Comparison of ENCODE assay signal across 12 cellular contexts in genomic region chr10:125156196-125156595, GRCh38. TPM values are rescaled to one million over a fixed set of nuclear protein-coding genes. Genes with fewer than 3 reads are reported as not detected.
A peak's percentile ranks its signal among the peaks of the same experiment; 100 is the strongest.
DNase-seq lines count a peak whose midpoint lies in the region; ATAC-seq, FAIRE-seq and TF ChIP-seq lines count a peak whose summit lies in the region.
"Had no signal": no experiment of that assay in that cellular context is flagged by ENCODE, and none has a peak within 500 bp of the region (broad histone marks: within the 10 kb centered on the region; RNA-seq: fewer than 3 reads in every experiment).

No MANE protein-coding gene starts in this region.

- H3K36me3 ChIP-seq in keratinocyte (ENCODE audit: control insufficient read depth in 2 of 2, extremely low read depth in 1 of 2, insufficient read depth in 2 of 2, low read length in 2 of 2): peaks cover under 1 to 1% of the 10 kb centered on the region in 2 experiments
- no peaks in the 10 kb centered on the region for H3K36me3 ChIP-seq in skeletal muscle tissue (ENCODE audit: control insufficient read depth in 3 of 3, insufficient read depth in 3 of 3, low read length in 3 of 3)

- ATAC-seq in HG03520 (IDR thresholded peaks at IDR 0.05; ENCODE audit: unreplicated experiment): no peak
- ATAC-seq: naive thymus-derived CD4-positive, alpha-beta T cell had no signal

- TF ChIP-seq CTCF in brain (conservative IDR thresholded peaks at IDR 0.05): no peak
- TF ChIP-seq CTCF in keratinocyte (optimal IDR thresholded peaks at IDR 0.05 in 1 of 3, IDR thresholded peaks at IDR 0.05 in 1 of 3, conservative IDR thresholded peaks at IDR 0.05 in 1 of 3; ENCODE audit: extremely low read depth in 1 of 3, insufficient read depth in 2 of 3, low read length in 3 of 3): no peak

- no peaks in the 10 kb centered on the region for H3K9me3 ChIP-seq in keratinocyte (ENCODE audit: control insufficient read depth, low read depth, low read length)
- no peaks in the 10 kb centered on the region for H3K9me3 ChIP-seq in skeletal muscle tissue (ENCODE audit: control insufficient read depth in 3 of 3, low read length in 3 of 3)

- H3K4me1 ChIP-seq in keratinocyte (ENCODE audit: control insufficient read depth, extremely low read depth, insufficient read depth, low read length) (peaks cover 38% of the 10 kb centered on the region), skeletal muscle tissue (ENCODE audit: control insufficient read depth in 3 of 3, insufficient read depth in 3 of 3, low read length in 3 of 3) (peaks cover 52 to 56% (median 54%) of the 10 kb centered on the region in 3 donors)

- peaks cover 68% of the 10 kb centered on the region for H3K4me1 Mint-ChIP-seq in brain

- no peak overlapping the region for H2AFZ ChIP-seq in keratinocyte (ENCODE audit: control insufficient read depth, low read length)

- peak overlapping the region in 4 of 5 experiments; percentile 81 to 99 (median 98) for H3K27ac Mint-ChIP-seq in brain
- H3K27ac Mint-ChIP-seq: activated naive CD4-positive, alpha-beta T cell treated with anti-CD3 and anti-CD28 coated beads, Interleukin-2, amount 10 ng/mL, durations not matched to agents 7 days and 5 days; naive thymus-derived CD4-positive, alpha-beta T cell had no signal

- peaks cover 3% of the 10 kb centered on the region for H4K20me1 ChIP-seq in keratinocyte (ENCODE audit: control insufficient read depth, extremely low read depth, insufficient read depth, low read length)

- peak overlapping the region; percentile 93 to 99 (median 98) for H3K4me3 Mint-ChIP-seq in brain
- H3K4me3 Mint-ChIP-seq: activated naive CD4-positive, alpha-beta T cell treated with anti-CD3 and anti-CD28 coated beads, Interleukin-2, amount 10 ng/mL, durations not matched to agents 7 days and 5 days had no signal

- CTCF ChIA-PET in HEK293T (lab: Yijun Ruan, JAX): no interaction called here

- in situ Hi-C loops in G401 (cut with HindIII; ENCODE audit: low sequenced_read_pairs): no loop called here

- H3K9ac ChIP-seq in keratinocyte (ENCODE audit: control insufficient read depth, extremely low read depth, insufficient read depth, low read length) (peak overlapping the region; percentile 6), skeletal muscle tissue (ENCODE audit: low read depth in 1 of 3, low read length in 3 of 3) (peak overlapping the region; percentile 39 to 93 (median 74))

- H3K27ac ChIP-seq in keratinocyte (ENCODE audit: control insufficient read depth, insufficient read depth, low read length) (peak overlapping the region; percentile 3), skeletal muscle tissue (ENCODE audit: low read depth, low read length) (peak overlapping the region; percentile 90)

- FAIRE-seq in keratinocyte (lab: Jason Lieb, UNC): no peak

- no peaks in the 10 kb centered on the region for H3K9me1 ChIP-seq in keratinocyte (ENCODE audit: control insufficient read depth, extremely low read depth, insufficient read depth, low read length)

- H3K9me3 Mint-ChIP-seq in brain: no peaks in the 10 kb centered on the region
- H3K9me3 Mint-ChIP-seq: activated naive CD4-positive, alpha-beta T cell treated with anti-CD3 and anti-CD28 coated beads, Interleukin-2, amount 10 ng/mL, durations not matched to agents 7 days and 5 days had no signal

- POLR2A ChIA-PET in HEK293T (lab: Yijun Ruan, JAX): no interaction called here

- peaks cover 83% of the 10 kb centered on the region for H3K79me2 ChIP-seq in keratinocyte (ENCODE audit: control insufficient read depth, insufficient read depth, low read length)

- no peak for DNase-seq in HEK293T (ENCODE audit: extremely low spot score)
- DNase-seq in keratinocyte (ENCODE audit: low read depth, low spot score): no peak
- no peak for DNase-seq in HuH-7.5 (ENCODE audit: low spot score)
- no peak for DNase-seq in A172 (ENCODE audit: low spot score)
- DNase-seq in G401 (ENCODE audit: low spot score): no peak
- DNase-seq: activated naive CD4-positive, alpha-beta T cell treated with anti-CD3 and anti-CD28 coated beads, Interleukin-2, amount 10 ng/mL, durations not matched to agents 7 days and 5 days; MV-4-11; naive thymus-derived CD4-positive, alpha-beta T cell; WERI-Rb-1 had no signal

- peak overlapping the region; percentile 25 for H3K4me2 ChIP-seq in keratinocyte (ENCODE audit: control insufficient read depth, extremely low read depth, insufficient read depth, low read depth, low read length)

- peaks cover 3% of the 10 kb centered on the region for H3K36me3 Mint-ChIP-seq in brain
- H3K36me3 Mint-ChIP-seq: activated naive CD4-positive, alpha-beta T cell treated with anti-CD3 and anti-CD28 coated beads, Interleukin-2, amount 10 ng/mL, durations not matched to agents 7 days and 5 days had no signal

- H3K4me3 ChIP-seq in keratinocyte (ENCODE audit: control insufficient read depth in 2 of 3, extremely low read depth in 1 of 3, insufficient read depth in 2 of 3, low read depth in 1 of 3, low read length in 3 of 3) (peak overlapping the region in 1 of 3 experiments; percentile 1), skeletal muscle tissue (ENCODE audit: low read length in 3 of 3) (peak overlapping the region in 1 of 3 donors; percentile 0)

- dilution Hi-C loops in keratinocyte (cut with MboI; ENCODE audit: extremely low pct_ligation_motif_present, low sequenced_read_pairs): no loop called here

- H3K27me3 ChIP-seq in keratinocyte (ENCODE audit: control insufficient read depth, extremely low read depth, insufficient read depth, low read length): no peaks in the 10 kb centered on the region
- H3K27me3 ChIP-seq in skeletal muscle tissue (ENCODE audit: control insufficient read depth in 3 of 3, insufficient read depth in 3 of 3, low read length in 3 of 3): no peaks in the 10 kb centered on the region

- H3K27me3 Mint-ChIP-seq in brain: no peaks in the 10 kb centered on the region

TF ChIP-seq in HEK293T, 16 proteins besides CTCF, POLR2A, EP300 and RAD21:
- TF ChIP-seq FOXK2 (IDR thresholded peaks at IDR 0.05) (no peak), PKNOX1 (IDR thresholded peaks at IDR 0.05) (peak; percentile 80), ZNF384 (IDR thresholded peaks at IDR 0.05) (peak; percentile 67)

RNA-seq across cellular contexts. Expression of gene CTBP2, which starts 4.2 kb away (rescaled TPM):
- polyA plus RNA-seq in brain (ENCODE audit: insufficient read depth, low read depth, low replicate concordance): 37.8 TPM
- polyA plus RNA-seq in keratinocyte: 64.4 to 116 TPM (median 76.0 TPM) in 3 replicates
- polyA plus RNA-seq in keratinocyte (2011; ENCODE audit: low read depth): 23.8 TPM
- 65.8 and 80.6 TPM in 2 replicates for polyA plus RNA-seq in keratinocyte (2011; cell fraction: cytosol; rRNA removed)
- 92.7 and 95.9 TPM in 2 replicates for polyA plus RNA-seq in keratinocyte (2011; cell fraction: nucleus; rRNA removed)
- 37.8 and 86.0 TPM in 2 replicates for polyA plus RNA-seq in keratinocyte (2012; ENCODE audit: low replicate concordance)
- polyA minus RNA-seq in keratinocyte: 78.7 to 223 TPM (median 113 TPM) in 3 replicates
- 139 TPM for polyA minus RNA-seq in keratinocyte (2011; cell fraction: cytosol; rRNA and poly(A)+ RNA removed)
- 72.5 and 86.6 TPM in 2 replicates for polyA minus RNA-seq in keratinocyte (2011; cell fraction: nucleus; rRNA and poly(A)+ RNA removed)
- total RNA-seq in skeletal muscle tissue: 32.9 TPM
- 35.0 and 35.5 TPM in 2 replicates for total RNA-seq in A172 (2014; rRNA removed; shearing (Covaris generic))
- total RNA-seq in G401 (2014; rRNA removed; shearing (Covaris generic)): 85.3 and 98.5 TPM in 2 replicates
